8 cellular contexts compared by ENCODE assay signal in the genomic region with DNA sequence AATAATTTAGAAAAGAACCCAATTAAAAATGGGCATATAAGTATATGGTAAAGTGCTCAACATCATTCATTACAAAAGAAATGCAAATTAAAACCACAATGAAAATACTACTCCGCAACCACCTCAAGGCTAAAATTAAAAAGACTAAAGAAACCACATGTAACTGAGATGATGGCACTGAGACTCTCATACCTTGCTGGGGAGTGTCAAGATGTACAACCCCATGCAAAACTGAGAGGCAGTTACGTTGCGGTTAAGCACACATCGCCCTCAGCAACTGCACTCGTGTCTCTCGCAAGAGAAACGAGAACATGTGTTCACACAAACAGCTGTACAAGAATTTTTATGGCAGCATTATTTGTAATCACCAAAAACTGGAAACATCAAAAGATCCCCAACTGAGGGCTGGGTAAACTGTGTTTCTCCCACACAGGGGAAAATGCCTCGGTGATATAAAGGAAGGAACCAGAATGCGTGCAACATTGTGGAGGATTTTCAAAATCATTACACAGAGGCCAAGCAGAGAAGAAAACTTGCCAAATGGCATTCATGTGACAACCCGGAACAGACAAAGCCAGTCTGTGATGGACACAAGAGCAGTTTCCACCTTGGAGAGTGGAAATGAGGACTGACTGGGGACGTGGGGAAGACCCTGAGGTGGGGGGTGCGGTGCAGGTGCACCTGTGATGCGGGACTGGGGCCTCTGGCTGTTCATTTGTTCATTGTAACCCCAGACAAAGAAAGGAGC.
DNase-seq lines count a peak whose midpoint lies in the region; ATAC-seq and TF ChIP-seq lines count a peak whose summit lies in the region.

No MANE protein-coding gene starts in this region.

- 96% methylated on average over 13 of the region's 13 CpGs for WGBS in smooth muscle cell (ENCODE audit: low lambda C conversion rate)
- WGBS in hepatocyte (ENCODE audit: low lambda C conversion rate, missing lambda C conversion rate) = 95% methylated on average over 13 of the region's 13 CpGs

- H3K36me3 ChIP-seq in smooth muscle cell (ENCODE audit: low read depth) (no peaks in the 10 kb centered on the region), hepatocyte (replicated peaks; ENCODE audit: insufficient read depth, low read depth) (no peaks in the 10 kb centered on the region)

- DNase-seq in activated CD8-positive, alpha-beta memory T cell treated with anti-CD3 and anti-CD28 coated beads for 24 hours = peak; percentile 68
- DNase-seq in activated CD8-positive, alpha-beta memory T cell treated with anti-CD3 and anti-CD28 coated beads, Interleukin-2, amount 50 U/mL, for 48 hours = no peak
- DNase-seq in activated naive CD4-positive, alpha-beta T cell treated with anti-CD3 and anti-CD28 coated beads for 36 hours = peak; percentile 70
- peak; percentile 38 for DNase-seq in stimulated activated naive CD8-positive, alpha-beta T cell treated with anti-CD3 and anti-CD28 coated beads, Interleukin-15, Interleukin-2, amounts not matched to agents 100 U/mL and 50 U/mL, for 24 hours
- no peak for DNase-seq in GDM1 (lab: John Stamatoyannopoulos, UW)
- DNase-seq in smooth muscle cell (lab: John Stamatoyannopoulos, UW; ENCODE audit: unreplicated experiment) = no peak
- no peak for DNase-seq in hepatocyte (ENCODE audit: low spot score)

- peak; percentile 100 for ATAC-seq in HG03066 (IDR thresholded peaks at IDR 0.05; ENCODE audit: low read depth, unreplicated experiment)
- ATAC-seq in stimulated activated naive CD8-positive, alpha-beta T cell treated with anti-CD3 and anti-CD28 coated beads, Interleukin-15, Interleukin-2, amounts not matched to agents 100 U/mL and 50 U/mL, for 24 hours = peak; percentile 99

- no peaks in the 10 kb centered on the region for H3K27me3 ChIP-seq in smooth muscle cell (ENCODE audit: low read depth)
- H3K27me3 ChIP-seq in hepatocyte = no peaks in the 10 kb centered on the region

- H2AFZ ChIP-seq in smooth muscle cell (ENCODE audit: low read depth) (no peak overlapping the region), hepatocyte (no peak overlapping the region)

- H3K79me2 ChIP-seq in smooth muscle cell (ENCODE audit: low read depth) (no peaks in the 10 kb centered on the region), hepatocyte (no peaks in the 10 kb centered on the region)

- no peak overlapping the region for H3K27ac ChIP-seq in smooth muscle cell (ENCODE audit: low read depth)
- no peak overlapping the region for H3K27ac ChIP-seq in hepatocyte

- H3K9me2 ChIP-seq in hepatocyte (replicated peaks; ENCODE audit: insufficient read depth) = no peaks in the 10 kb centered on the region

- peaks cover 27% of the 10 kb centered on the region for H3K36me3 Mint-ChIP-seq in activated naive CD4-positive, alpha-beta T cell treated with anti-CD3 and anti-CD28 coated beads for 36 hours (ENCODE audit: low read depth)

- TF ChIP-seq CTCF in smooth muscle cell (IDR thresholded peaks at IDR 0.05; ENCODE audit: borderline replicate concordance, insufficient read depth, poor library complexity, severe bottlenecking) (no peak), hepatocyte (IDR thresholded peaks at IDR 0.05; ENCODE audit: poor library complexity) (no peak)

- H3F3A ChIP-seq in smooth muscle cell (ENCODE audit: low read depth) = no peaks in the 10 kb centered on the region

- H3K4me1 ChIP-seq in smooth muscle cell (ENCODE audit: low read depth) (no peaks in the 10 kb centered on the region), hepatocyte (ENCODE audit: insufficient read depth) (no peaks in the 10 kb centered on the region)

- peaks cover 8% of the 10 kb centered on the region for H3K27me3 Mint-ChIP-seq in activated naive CD4-positive, alpha-beta T cell treated with anti-CD3 and anti-CD28 coated beads for 36 hours (ENCODE audit: low read depth)

- intact Hi-C loops in activated naive CD4-positive, alpha-beta T cell treated with anti-CD3 and anti-CD28 coated beads for 36 hours (cut with micrococcal nuclease) = loop anchor here (1.0 kb wide), 2 partner anchors 32 to 145 kb away; partner anchors contain the start of genes C6orf120 and WDR27

- H4K20me1 ChIP-seq in smooth muscle cell (ENCODE audit: low read depth) (no peaks in the 10 kb centered on the region), hepatocyte (ENCODE audit: insufficient read depth, poor library complexity, severe bottlenecking) (no peaks in the 10 kb centered on the region)

- H3K27ac Mint-ChIP-seq in activated naive CD4-positive, alpha-beta T cell treated with anti-CD3 and anti-CD28 coated beads for 36 hours = no peak overlapping the region

- H3K4me1 Mint-ChIP-seq in activated naive CD4-positive, alpha-beta T cell treated with anti-CD3 and anti-CD28 coated beads for 36 hours (ENCODE audit: low read depth) = peaks cover 12% of the 10 kb centered on the region

- H3K9me3 Mint-ChIP-seq in activated naive CD4-positive, alpha-beta T cell treated with anti-CD3 and anti-CD28 coated beads for 36 hours = peaks cover under 1% of the 10 kb centered on the region

- no peaks in the 10 kb centered on the region for H3K9me3 ChIP-seq in smooth muscle cell (replicated peaks; ENCODE audit: low read depth)
- H3K9me3 ChIP-seq in hepatocyte (ENCODE audit: low read depth) = peaks cover 2% of the 10 kb centered on the region

- H3K4me3 ChIP-seq in smooth muscle cell (no peak overlapping the region), hepatocyte (no peak overlapping the region)

- H3K4me3 Mint-ChIP-seq in activated naive CD4-positive, alpha-beta T cell treated with anti-CD3 and anti-CD28 coated beads for 36 hours = no peak overlapping the region

- no peak overlapping the region for H3K4me2 ChIP-seq in smooth muscle cell
- H3K4me2 ChIP-seq in hepatocyte = no peak overlapping the region

- CTCF ChIA-PET in activated naive CD4-positive, alpha-beta T cell treated with anti-CD3 and anti-CD28 coated beads for 36 hours (lab: Charles Lee) = no interaction called here

- no peak overlapping the region for H3K9ac ChIP-seq in smooth muscle cell (ENCODE audit: low read depth)

Comparison
In these comparisons a context has a peak if more than half of its experiments do, and no peak if none do; other contexts are left out.
1. DNase-seq: peak in activated CD8-positive, alpha-beta memory T cell treated with anti-CD3 and anti-CD28 coated beads for 24 hours (single experiment), activated naive CD4-positive, alpha-beta T cell treated with anti-CD3 and anti-CD28 coated beads for 36 hours (single experiment) and stimulated activated naive CD8-positive, alpha-beta T cell treated with anti-CD3 and anti-CD28 coated beads, Interleukin-15, Interleukin-2, amounts not matched to agents 100 U/mL and 50 U/mL, for 24 hours (single experiment); none in activated CD8-positive, alpha-beta memory T cell treated with anti-CD3 and anti-CD28 coated beads, Interleukin-2, amount 50 U/mL, for 48 hours (single experiment), GDM1 (single experiment), smooth muscle cell (single experiment) and hepatocyte (single experiment).